In genomic region chr2:37629529-37629928, GRCh38 we compare ENCODE assay signal across 17 cellular contexts. TPM values are rescaled to one million over a fixed set of nuclear protein-coding genes. Genes with fewer than 3 reads are reported as not detected.
DNase-seq lines count a peak whose midpoint lies in the region; FAIRE-seq and TF ChIP-seq lines count a peak whose summit lies in the region.
"Had no signal": no experiment of that assay in that cellular context is flagged by ENCODE, and none has a peak within 500 bp of the region (broad histone marks: within the 10 kb centered on the region; RNA-seq: fewer than 3 reads in every experiment).

No MANE protein-coding gene starts in this region.

- POLR2A ChIA-PET in MCF 10A (lab: Yijun Ruan, JAX) = interaction anchor here (2.1 kb wide), 1 partner anchor 25 kb away, joined by 6 read pairs; no protein-coding TSS in a partner anchor

- BruUV-seq in MCF 10A (replicated peaks; lab: Mats Ljungman, UMichigan) = no TSS peak

- DNase-seq in MCF 10A (ENCODE audit: unreplicated experiment) (peak; percentile 76), breast epithelium (ENCODE audit: low spot score in 2 of 2) (no peak), RPMI7951 (ENCODE audit: low read depth) (peak; percentile 66), fibroblast of lung (ENCODE audit: low read depth in 2 of 2) (peak; percentile 53 to 76), type B pancreatic cell (ENCODE audit: extremely low spot score, unreplicated experiment) (no peak), NCI-H82 treated with DMSO at 0.1 percent for 48 hours (lab: John Stamatoyannopoulos, UW; ENCODE audit: unreplicated experiment) (no peak), ovary (no peak), RCC 7860 (ENCODE audit: low spot score) (no peak)
- DNase-seq: activated CD4-positive, alpha-beta T cell treated with anti-CD3 and anti-CD28 coated beads, Interleukin-2, amount 50 U/mL, for 48 hours; Caco-2; NCI-H1105; SHP77 treated with DMSO at 0.1 percent for 48 hours; T1000 had no signal

- H3K4me3 Mint-ChIP-seq in MCF 10A (ENCODE audit: unreplicated experiment) (no peak overlapping the region), type B pancreatic cell (no peak overlapping the region)

- CTCF ChIA-PET in MCF 10A (lab: Yijun Ruan, JAX) = no interaction called here

- no peak overlapping the region for H3K4me2 ChIP-seq in fibroblast of lung (ENCODE audit: extremely low read depth, insufficient read depth, low read length)

- no peaks in the 10 kb centered on the region for H4K20me1 ChIP-seq in fibroblast of lung (ENCODE audit: control insufficient read depth, extremely low read depth, insufficient read depth, low read length)

- intact Hi-C loops in MCF 10A (cut with micrococcal nuclease) (no loop called here), breast epithelium (cut with DNase I; ENCODE audit: low total_unique reads) (no loop called here), ovary (cut with DNase I) (no loop called here)

- H3K9me3 Mint-ChIP-seq in MCF 10A (ENCODE audit: unreplicated experiment) (no peaks in the 10 kb centered on the region), type B pancreatic cell (peaks cover 6% of the 10 kb centered on the region)
- H3K9me3 Mint-ChIP-seq: activated T-helper 2 cell treated with anti-CD3 and anti-CD28 coated beads, Interferon-gamma antibody, Interleukin-2, Interleukin-4, amounts not matched to agents 10 μg/mL and 5 μg/mL and 100 μg/mL, durations not matched to agents 14 hours and 24 hours and 36 hours had no signal

- H3K79me2 ChIP-seq in fibroblast of lung (ENCODE audit: control insufficient read depth, insufficient read depth, low read length) = no peaks in the 10 kb centered on the region

- no peak for FAIRE-seq in RCC 7860 (lab: Jason Lieb, UNC)
- FAIRE-seq: HepG2 had no signal

- 87 to 98% (median 93%) methylated on average over 3 of the region's 3 CpGs for WGBS in ovary, 3 donors

- H3K27ac Mint-ChIP-seq in MCF 10A (ENCODE audit: low read depth, unreplicated experiment) (peak overlapping the region; percentile 61), type B pancreatic cell (peak overlapping the region; percentile 29)
- H3K27ac Mint-ChIP-seq: activated T-helper 2 cell treated with anti-CD3 and anti-CD28 coated beads, Interferon-gamma antibody, Interleukin-2, Interleukin-4, amounts not matched to agents 10 μg/mL and 5 μg/mL and 100 μg/mL, durations not matched to agents 14 hours and 24 hours and 36 hours had no signal

- H3K27me3 ChIP-seq in breast epithelium (no peaks in the 10 kb centered on the region), fibroblast of lung (ENCODE audit: control insufficient read depth, insufficient read depth, low read length) (no peaks in the 10 kb centered on the region), ovary (no peaks in the 10 kb centered on the region)

- no peaks in the 10 kb centered on the region for H3K9me3 ChIP-seq in breast epithelium
- no peaks in the 10 kb centered on the region for H3K9me3 ChIP-seq in fibroblast of lung (ENCODE audit: control insufficient read depth, insufficient read depth, low read depth, low read length)
- H3K9me3 ChIP-seq in ovary = no peaks in the 10 kb centered on the region
- H3K9me3 ChIP-seq: Caco-2, prostate gland, thoracic aorta had no signal

- H3K4me1 Mint-ChIP-seq in MCF 10A (ENCODE audit: insufficient read depth, unreplicated experiment) (peaks cover 37% of the 10 kb centered on the region), type B pancreatic cell (ENCODE audit: unreplicated experiment) (peaks cover 12% of the 10 kb centered on the region)

- H3K36me3 Mint-ChIP-seq in MCF 10A (ENCODE audit: insufficient read depth, unreplicated experiment) (no peaks in the 10 kb centered on the region), type B pancreatic cell (no peaks in the 10 kb centered on the region)

- TF ChIP-seq CTCF in MCF 10A (IDR thresholded peaks at IDR 0.05; ENCODE audit: unreplicated experiment) (no peak), breast epithelium (IDR thresholded peaks at IDR 0.05) (no peak), fibroblast of lung (conservative IDR thresholded peaks at IDR 0.05 in 1 of 2, IDR thresholded peaks at IDR 0.05 in 1 of 2; ENCODE audit: low read depth in 1 of 2, low read length in 2 of 2) (no peak), type B pancreatic cell (conservative IDR thresholded peaks at IDR 0.05) (no peak), ovary (IDR thresholded peaks at IDR 0.05) (no peak)

- H3K27ac ChIP-seq in breast epithelium (no peak overlapping the region), fibroblast of lung (ENCODE audit: insufficient read depth, low read length) (peak overlapping the region; percentile 62), ovary (no peak overlapping the region)
- H3K27ac ChIP-seq: prostate gland, thoracic aorta had no signal

- TF ChIP-seq POLR2A in breast epithelium (IDR thresholded peaks at IDR 0.05) (no peak), ovary (IDR thresholded peaks at IDR 0.05) (no peak)

- no peak overlapping the region for H3K9ac ChIP-seq in fibroblast of lung (ENCODE audit: insufficient read depth, low read length)

- H3K36me3 ChIP-seq in breast epithelium (no peaks in the 10 kb centered on the region), fibroblast of lung (ENCODE audit: control insufficient read depth, insufficient read depth, low read length) (no peaks in the 10 kb centered on the region), ovary (no peaks in the 10 kb centered on the region)
- H3K36me3 ChIP-seq: prostate gland, thoracic aorta had no signal

- no peak overlapping the region for H3K4me3 ChIP-seq in breast epithelium
- H3K4me3 ChIP-seq in fibroblast of lung (replicated peaks in 1 of 4; ENCODE audit: control extremely low read depth in 1 of 4, insufficient read depth in 1 of 4, low read depth in 3 of 4, low read length in 4 of 4) = no peak overlapping the region
- no peak overlapping the region for H3K4me3 ChIP-seq in ovary
- H3K4me3 ChIP-seq: prostate gland, thoracic aorta had no signal

- TF ChIP-seq EP300 in ovary (IDR thresholded peaks at IDR 0.05) = no peak

- H3K4me1 ChIP-seq in breast epithelium (no peaks in the 10 kb centered on the region), fibroblast of lung (ENCODE audit: control insufficient read depth, extremely low read depth, insufficient read depth, low read length) (peaks cover 14% of the 10 kb centered on the region), ovary (ENCODE audit: insufficient read depth) (peaks cover 7% of the 10 kb centered on the region)
- H3K4me1 ChIP-seq: Caco-2, prostate gland had no signal

- H3K27me3 Mint-ChIP-seq in MCF 10A (ENCODE audit: insufficient read depth, unreplicated experiment) = no peaks in the 10 kb centered on the region
- H3K27me3 Mint-ChIP-seq in type B pancreatic cell = peaks cover 1% of the 10 kb centered on the region

- no peak overlapping the region for H2AFZ ChIP-seq in fibroblast of lung (ENCODE audit: low read length)

RNA-seq across cellular contexts. Expression of gene CDC42EP3, which starts 41.9 kb away (rescaled TPM):
- 55.4 and 61.3 TPM in 2 replicates for total RNA-seq in MCF 10A (2022)
- 10 to 100 TPM; 19.5 to 35.7 (median 35.7) TPM for total RNA-seq in breast epithelium
- 40.9 and 52.5 TPM in 2 replicates for total RNA-seq in RPMI7951 (2014; rRNA removed; shearing (Covaris generic))
- total RNA-seq in fibroblast of lung = 5.6 and 19.2 TPM in 2 replicates
- 103 and 328 TPM in 2 replicates for polyA plus RNA-seq in fibroblast of lung
- polyA plus RNA-seq in fibroblast of lung (2012) = 43.4 and 145 TPM in 2 replicates
- polyA minus RNA-seq in fibroblast of lung (ENCODE audit: low replicate concordance) = 170 and 335 TPM in 2 replicates
- 43.7 and 65.4 TPM in 2 replicates for total RNA-seq in type B pancreatic cell (ENCODE audit: low replicate concordance)
- 10 to 100 TPM; 12.0 to 82.7 (median 22.3) TPM for total RNA-seq in ovary
- polyA plus RNA-seq in ovary = 10 to 100 TPM; 27.6 to 40.3 TPM
- total RNA-seq: HepG2 had no signal

Comparison
In these comparisons a context has a peak if more than half of its experiments do, and no peak if none do; other contexts are left out.
1. DNase-seq: peak in MCF 10A (single experiment), RPMI7951 (single experiment) and fibroblast of lung (2 of 2); none in breast epithelium (0 of 2), type B pancreatic cell (single experiment), NCI-H82 treated with DMSO at 0.1 percent for 48 hours (single experiment), ovary (0 of 5) and RCC 7860 (single experiment).